ENCODE assay signal across 17 cellular contexts in the genomic region with DNA sequence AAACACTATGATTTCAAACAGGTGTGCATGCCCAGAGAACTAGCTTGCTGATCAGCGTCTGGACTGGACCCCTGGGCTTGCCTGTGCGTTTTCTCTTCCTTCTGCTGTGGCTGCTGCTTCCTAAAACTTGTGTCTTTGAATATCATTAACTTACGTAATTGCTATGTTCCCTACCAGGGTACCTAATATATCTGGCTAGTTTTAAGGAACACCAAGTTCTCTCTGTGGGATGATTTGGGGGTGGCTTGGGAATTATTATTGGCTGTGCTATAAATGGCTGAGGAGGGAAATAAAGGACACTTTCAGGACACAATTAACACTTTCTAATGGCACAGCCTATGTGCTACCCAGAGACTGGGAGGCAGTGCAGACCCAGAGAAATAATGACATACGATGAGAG.
DNase-seq lines count a peak whose midpoint lies in the region; TF ChIP-seq lines count a peak whose summit lies in the region.
"Had no signal": no experiment of that assay in that cellular context is flagged by ENCODE, and none has a peak within 500 bp of the region (broad histone marks: within the 10 kb centered on the region; RNA-seq: fewer than 3 reads in every experiment).

No MANE protein-coding gene starts in this region.

- H3K36me3 ChIP-seq in WERI-Rb-1, result no peaks in the 10 kb centered on the region
- H3K36me3 ChIP-seq: BLaER1 had no signal

- H3K4me3 ChIP-seq in WERI-Rb-1 (ENCODE audit: low read depth, low read length), result no peak overlapping the region
- H3K4me3 ChIP-seq: A549, BLaER1, GM12878 had no signal

- DNase-seq in NCI-H146 (lab: John Stamatoyannopoulos, UW) (peak; percentile 7), NCI-H146 treated with DMSO at 0.1 percent for 48 hours (lab: John Stamatoyannopoulos, UW; ENCODE audit: unreplicated experiment) (no peak), WERI-Rb-1 (no peak), inferior parietal cortex (ENCODE audit: extremely low spot score) (peak; percentile 51), cerebellum (ENCODE audit: low spot score) (no peak), NCI-H1436 treated with DMSO at 0.1 percent for 48 hours (lab: John Stamatoyannopoulos, UW) (no peak), occipital lobe (lab: John Stamatoyannopoulos, UW) (no peak)
- DNase-seq: AML-193; CD4-positive, alpha-beta memory T cell; DMS153; DMS79; GOT3; HFFc6 had no signal

- peak overlapping the region; percentile 10 for H3K27ac ChIP-seq in WERI-Rb-1
- H3K27ac ChIP-seq: 22Rv1, A549, BLaER1 had no signal

- no peaks in the 10 kb centered on the region for H3K27me3 ChIP-seq in WERI-Rb-1 (ENCODE audit: insufficient read depth, low read depth, severe bottlenecking)
- H3K27me3 ChIP-seq: BLaER1 had no signal

- TF ChIP-seq CTCF in WERI-Rb-1 (IDR thresholded peaks at IDR 0.05; ENCODE audit: low read depth, low read length), result no peak

- H3K9me3 ChIP-seq in WERI-Rb-1 (ENCODE audit: severe bottlenecking), result no peaks in the 10 kb centered on the region
- H3K9me3 ChIP-seq: A549, BLaER1 had no signal

Comparison
In these comparisons a context has a peak if more than half of its experiments do, and no peak if none do; other contexts are left out.
1. DNase-seq: peak in NCI-H146 (single experiment) and inferior parietal cortex (single experiment); none in NCI-H146 treated with DMSO at 0.1 percent for 48 hours (single experiment), WERI-Rb-1 (single experiment), cerebellum (single experiment), NCI-H1436 treated with DMSO at 0.1 percent for 48 hours (single experiment) and occipital lobe (single experiment).